Comparison of ENCODE assay signal across 7 cellular contexts in the genomic region with DNA sequence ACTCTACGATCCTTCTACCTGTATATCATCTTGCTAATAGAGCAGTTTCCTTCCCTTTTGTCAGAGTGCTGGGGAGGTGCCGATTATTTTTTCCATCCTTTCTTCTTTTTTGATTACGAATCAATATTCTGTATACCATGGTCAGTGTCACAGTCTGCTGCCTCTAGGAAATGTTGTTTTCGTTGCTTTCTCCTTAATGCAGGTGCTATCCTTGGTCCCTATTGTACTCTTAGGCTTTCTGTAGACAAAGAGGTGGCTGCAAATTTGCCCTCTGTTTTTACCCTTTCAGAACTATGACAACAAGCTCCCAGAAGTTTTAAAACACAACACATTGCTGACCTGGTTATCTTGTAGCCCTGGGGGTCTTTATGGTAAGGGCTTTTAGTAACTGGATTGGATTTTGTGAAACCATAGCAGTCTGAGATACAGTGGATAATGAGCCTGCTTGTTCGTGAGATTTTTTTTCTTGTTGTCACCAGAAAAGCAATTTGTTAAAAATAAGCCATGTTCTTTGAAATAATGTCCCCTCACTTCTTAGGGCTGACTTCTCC.
"Had no signal": no experiment of that assay in that cellular context is flagged by ENCODE, and none has a peak within 500 bp of the region (broad histone marks: within the 10 kb centered on the region; RNA-seq: fewer than 3 reads in every experiment).

No MANE protein-coding gene starts in this region.

- H3K4me2 ChIP-seq: GM23338 had no signal

- DNase-seq: H9, HCEC 1CT, HFFc6 had no signal

- H3K27ac ChIP-seq: HL-60 had no signal

- ATAC-seq: GM23338, HepG2, K562 had no signal

- H2AFZ ChIP-seq: GM23338 had no signal

- H3K4me3 ChIP-seq: GM23338, K562 had no signal
